Comparison of ENCODE assay signal across 9 cellular contexts in the genomic region with DNA sequence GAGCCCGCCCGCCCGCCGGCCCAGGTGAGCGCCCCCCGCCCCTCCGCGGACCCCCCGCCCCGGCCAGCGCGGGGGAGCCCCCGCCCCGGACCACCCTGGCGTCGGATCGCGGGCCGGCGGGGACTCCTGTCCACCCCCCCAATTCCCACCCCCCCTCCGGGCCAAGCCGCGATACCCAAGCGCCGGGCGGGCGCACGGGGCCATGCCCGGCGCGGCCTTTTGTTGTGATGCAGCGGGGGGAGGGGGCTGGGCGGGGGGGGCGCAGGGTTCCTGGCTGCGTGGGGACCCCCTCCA. TPM values are rescaled to one million over a fixed set of nuclear protein-coding genes. Genes with fewer than 3 reads are reported as not detected.
DNase-seq lines count a peak whose midpoint lies in the region; ATAC-seq and TF ChIP-seq lines count a peak whose summit lies in the region.
"Had no signal": no experiment of that assay in that cellular context is flagged by ENCODE, and none has a peak within 500 bp of the region (broad histone marks: within the 10 kb centered on the region; RNA-seq: fewer than 3 reads in every experiment).

No MANE protein-coding gene starts in this region.

- H3K4me3 Mint-ChIP-seq in natural killer cell: no peak overlapping the region

- no peaks in the 10 kb centered on the region for H3K27me3 ChIP-seq in AG04450 (ENCODE audit: control insufficient read depth, insufficient read depth, low read length)
- no peaks in the 10 kb centered on the region for H3K27me3 ChIP-seq in colonic mucosa

- intact Hi-C loops in colonic mucosa (cut with DNase I) (loop anchor here (10.0 kb wide), 1 partner anchor 51 kb away; no protein-coding TSS in a partner anchor), natural killer cell (cut with micrococcal nuclease) (no loop called here)

- TF ChIP-seq CTCF in AG04450 (IDR thresholded peaks at IDR 0.05; ENCODE audit: low read depth, low read length) (no peak), colonic mucosa (IDR thresholded peaks at IDR 0.05) (no peak), natural killer cell (IDR thresholded peaks at IDR 0.05) (no peak)

- H3K27ac Mint-ChIP-seq in natural killer cell: no peak overlapping the region

- H3K4me1 ChIP-seq in colonic mucosa: peaks cover 9% of the 10 kb centered on the region

- CTCF ChIA-PET in AG04450 (lab: Charles Lee): interaction anchor here (1.4 kb wide), 1 partner anchor 39 kb away, joined by 4 read pairs; no protein-coding TSS in a partner anchor

- peak overlapping the region; percentile 66 for H3K4me3 ChIP-seq in AG04450 (ENCODE audit: low read depth, low read length)
- H3K4me3 ChIP-seq in colonic mucosa: peak overlapping the region; percentile 44

- peaks cover 5 to 43% of the 10 kb centered on the region in 2 donors for H3K4me1 Mint-ChIP-seq in natural killer cell

- H3K27ac ChIP-seq in AG04450 (ENCODE audit: low read depth, low read length) (no peak overlapping the region), colonic mucosa (peak overlapping the region; percentile 95)

- no peaks in the 10 kb centered on the region for H3K27me3 Mint-ChIP-seq in natural killer cell (ENCODE audit: low read depth in 2 of 2)
- H3K27me3 Mint-ChIP-seq: IgD-negative memory B cell had no signal

- H3K36me3 Mint-ChIP-seq in natural killer cell: no peaks in the 10 kb centered on the region
- H3K36me3 Mint-ChIP-seq: IgD-negative memory B cell had no signal

- POLR2A ChIA-PET in AG04450 (lab: Yijun Ruan, JAX): interaction anchor here (0.9 to 1.1 kb wide), 2 partner anchors 19 to 69 kb away, joined by 3 to 5 read pairs; no protein-coding TSS in a partner anchor

- no peaks in the 10 kb centered on the region for H3K36me3 ChIP-seq in colonic mucosa

- H3K9ac ChIP-seq in colonic mucosa (ENCODE audit: low read depth in 2 of 2, low read length in 2 of 2): peak overlapping the region in 1 of 2 donors; percentile 83

- H3K9me3 Mint-ChIP-seq in natural killer cell: no peaks in the 10 kb centered on the region
- H3K9me3 Mint-ChIP-seq: IgD-negative memory B cell had no signal

- ATAC-seq in HG02798 (IDR thresholded peaks at IDR 0.05; ENCODE audit: poor library complexity, unreplicated experiment) (peak; percentile 8), natural killer cell (peak in 2 of 3 donors; percentile 26 to 38), GM21447 (IDR thresholded peaks at IDR 0.05; ENCODE audit: unreplicated experiment) (no peak)

- no peaks in the 10 kb centered on the region for H3K9me3 ChIP-seq in AG04450 (ENCODE audit: control insufficient read depth, insufficient read depth, low read length)
- no peaks in the 10 kb centered on the region for H3K9me3 ChIP-seq in colonic mucosa

- DNase-seq in AG04450 (ENCODE audit: low read depth, low spot score) (no peak), colonic mucosa (no peak), natural killer cell (no peak), retina (no peak), NCI-H345 treated with DMSO at 0.1 percent for 48 hours (lab: John Stamatoyannopoulos, UW; ENCODE audit: unreplicated experiment) (no peak), epidermal melanocyte (ENCODE audit: insufficient read length, low spot score) (no peak)

RNA-seq across cellular contexts. Expression of a gene that starts 0.2 kb away (rescaled TPM):
- polyA plus RNA-seq in AG04450 (2011; rRNA removed): 13.9 and 19.1 TPM in 2 replicates
- polyA minus RNA-seq in AG04450 (2011; rRNA and poly(A)+ RNA removed): 21.9 and 28.6 TPM in 2 replicates
- 100 to 1,000 TPM; 102 to 123 TPM for total RNA-seq in colonic mucosa
- total RNA-seq in natural killer cell: 10 to 100 TPM in 2 of 3 donors, 1 to 10 TPM in 1; 2.3 to 15.6 (median 10.5) TPM

RNA-seq across cellular contexts. Expression of a gene that starts 56.7 kb away (rescaled TPM):
- polyA plus RNA-seq in AG04450 (2011; rRNA removed): 71.6 and 78.6 TPM in 2 replicates
- 31.8 and 35.3 TPM in 2 replicates for polyA minus RNA-seq in AG04450 (2011; rRNA and poly(A)+ RNA removed)
- total RNA-seq in colonic mucosa (10 to 100 TPM; 27.1 to 44.6 TPM), natural killer cell (1 to 10 TPM; 5.1 to 7.9 (median 6.4) TPM)

Comparison
In these comparisons a context has a peak if more than half of its experiments do, and no peak if none do; other contexts are left out.
1. RNA of a gene that starts 0.2 kb away (total RNA-seq): 102 to 123 TPM in colonic mucosa; 2.3 to 15.6 TPM in natural killer cell; every median in the first group is over 4 times any median in the second.